In genomic region chr4:8507251-8507570, GRCh38 we compare ENCODE assay signal across 12 cellular contexts.
DNase-seq lines count a peak whose midpoint lies in the region; ATAC-seq and TF ChIP-seq lines count a peak whose summit lies in the region.
"Had no signal": no experiment of that assay in that cellular context is flagged by ENCODE, and none has a peak within 500 bp of the region (broad histone marks: within the 10 kb centered on the region; RNA-seq: fewer than 3 reads in every experiment).

No MANE protein-coding gene starts in this region.

- in situ Hi-C loops in transverse colon (cut with MboI; ENCODE audit: low pct_ligation_motif_present in 1 of 4, low pct_unique_long_range_greater_than_20kb in 1 of 4, low sequenced_read_pairs in 3 of 4), result no loop called here

- no peak for TF ChIP-seq EP300 in transverse colon (IDR thresholded peaks at IDR 0.05; ENCODE audit: low read depth)

- H3K27me3 ChIP-seq in Peyer's patch (no peaks in the 10 kb centered on the region), esophagus (ENCODE audit: control insufficient read depth in 1 of 2, insufficient read depth in 2 of 2, low read length in 2 of 2) (no peaks in the 10 kb centered on the region), transverse colon (no peaks in the 10 kb centered on the region)

- 60 to 70% methylated on average over 12 of the region's 12 CpGs for WGBS in esophagus, 2 donors
- 66% methylated on average over 12 of the region's 12 CpGs; no CpG with 5 or more reads in 1 of the 2 donors for WGBS in transverse colon (ENCODE audit: low coverage in 1 of 2), 2 donors

- H3K4me3 ChIP-seq in Peyer's patch (no peak overlapping the region), esophagus (ENCODE audit: low read depth in 1 of 2, low read length in 2 of 2) (no peak overlapping the region), transverse colon (no peak overlapping the region)

- H3K36me3 ChIP-seq in Peyer's patch, result no peaks in the 10 kb centered on the region
- no peaks in the 10 kb centered on the region for H3K36me3 ChIP-seq in esophagus (ENCODE audit: control insufficient read depth in 2 of 2, insufficient read depth in 2 of 2, low read length in 1 of 2)
- H3K36me3 ChIP-seq in transverse colon, result no peaks in the 10 kb centered on the region

- H3K4me1 ChIP-seq in Peyer's patch, result peaks cover 0 to 17% (median 0%) of the 10 kb centered on the region in 4 donors
- peaks cover 7 to 9% of the 10 kb centered on the region in 2 donors for H3K4me1 ChIP-seq in esophagus (ENCODE audit: control insufficient read depth in 2 of 2, insufficient read depth in 2 of 2, low read length in 1 of 2)
- peaks cover 4 to 22% (median 17%) of the 10 kb centered on the region in 4 donors for H3K4me1 ChIP-seq in transverse colon

- TF ChIP-seq CTCF in Peyer's patch (IDR thresholded peaks at IDR 0.05), result no peak
- TF ChIP-seq CTCF in nephron (IDR thresholded peaks at IDR 0.05; ENCODE audit: unreplicated experiment in 3 of 3), result no peak
- no peak for TF ChIP-seq CTCF in transverse colon (IDR thresholded peaks at IDR 0.05)
- TF ChIP-seq CTCF in GM10266 (IDR thresholded peaks at IDR 0.05; ENCODE audit: control insufficient read depth, insufficient read depth, low read depth, missing control alignments), result no peak

- intact Hi-C loops in transverse colon (cut with DNase I; ENCODE audit: low total_unique reads), result no loop called here

- peak overlapping the region; percentile 56 to 87 (median 67) for H3K27ac Mint-ChIP-seq in nephron
- H3K27ac Mint-ChIP-seq: naive thymus-derived CD4-positive, alpha-beta T cell had no signal

- no peaks in the 10 kb centered on the region for H3K36me3 Mint-ChIP-seq in nephron (ENCODE audit: low read depth)

- no peak overlapping the region for H3K4me3 Mint-ChIP-seq in nephron
- H3K4me3 Mint-ChIP-seq: naive thymus-derived CD4-positive, alpha-beta T cell had no signal

- H3K27ac ChIP-seq in Peyer's patch, result peak overlapping the region; percentile 25 to 50 (median 42)
- H3K27ac ChIP-seq in esophagus (ENCODE audit: low read depth in 2 of 2, low read length in 1 of 2), result peak overlapping the region; percentile 1 to 35
- H3K27ac ChIP-seq in transverse colon, result peak overlapping the region; percentile 44 to 73 (median 66)

- no peaks in the 10 kb centered on the region for H3K9me3 ChIP-seq in Peyer's patch
- H3K9me3 ChIP-seq in esophagus (ENCODE audit: control insufficient read depth in 2 of 2, insufficient read depth in 1 of 2, low read depth in 1 of 2, low read length in 1 of 2), result peaks cover 0 to 5% of the 10 kb centered on the region in 2 donors
- H3K9me3 ChIP-seq in transverse colon, result no peaks in the 10 kb centered on the region

- no peaks in the 10 kb centered on the region for H3K9me3 Mint-ChIP-seq in nephron

- ATAC-seq in GM18517 (IDR thresholded peaks at IDR 0.05; ENCODE audit: unreplicated experiment), result no peak
- ATAC-seq: naive thymus-derived CD4-positive, alpha-beta T cell had no signal

- TF ChIP-seq POLR2A in Peyer's patch (IDR thresholded peaks at IDR 0.05) (no peak), transverse colon (IDR thresholded peaks at IDR 0.05) (no peak), erythroblast (IDR thresholded peaks at IDR 0.05; ENCODE audit: low read length) (no peak)

- H3K4me1 Mint-ChIP-seq in nephron, result peaks cover 20% of the 10 kb centered on the region

- DNase-seq in Peyer's patch, result no peak
- no peak for DNase-seq in transverse colon
- no peak for DNase-seq in GM10266 (ENCODE audit: extremely low spot score)
- no peak for DNase-seq in erythroblast (lab: John Stamatoyannopoulos, UW)
- DNase-seq in NCI-H1048 (lab: John Stamatoyannopoulos, UW), result no peak
- DNase-seq: activated CD8-positive, alpha-beta memory T cell treated with anti-CD3 and anti-CD28 coated beads, Interleukin-2, amount 50 U/mL, for 48 hours; naive thymus-derived CD4-positive, alpha-beta T cell; NCI-H1092; NCI-H510A had no signal

- H3K27me3 Mint-ChIP-seq in nephron (ENCODE audit: low read depth), result peaks cover 12% of the 10 kb centered on the region
- H3K27me3 Mint-ChIP-seq: naive thymus-derived CD4-positive, alpha-beta T cell had no signal
